Comparison of ENCODE assay signal across 10 cellular contexts in the genomic region with DNA sequence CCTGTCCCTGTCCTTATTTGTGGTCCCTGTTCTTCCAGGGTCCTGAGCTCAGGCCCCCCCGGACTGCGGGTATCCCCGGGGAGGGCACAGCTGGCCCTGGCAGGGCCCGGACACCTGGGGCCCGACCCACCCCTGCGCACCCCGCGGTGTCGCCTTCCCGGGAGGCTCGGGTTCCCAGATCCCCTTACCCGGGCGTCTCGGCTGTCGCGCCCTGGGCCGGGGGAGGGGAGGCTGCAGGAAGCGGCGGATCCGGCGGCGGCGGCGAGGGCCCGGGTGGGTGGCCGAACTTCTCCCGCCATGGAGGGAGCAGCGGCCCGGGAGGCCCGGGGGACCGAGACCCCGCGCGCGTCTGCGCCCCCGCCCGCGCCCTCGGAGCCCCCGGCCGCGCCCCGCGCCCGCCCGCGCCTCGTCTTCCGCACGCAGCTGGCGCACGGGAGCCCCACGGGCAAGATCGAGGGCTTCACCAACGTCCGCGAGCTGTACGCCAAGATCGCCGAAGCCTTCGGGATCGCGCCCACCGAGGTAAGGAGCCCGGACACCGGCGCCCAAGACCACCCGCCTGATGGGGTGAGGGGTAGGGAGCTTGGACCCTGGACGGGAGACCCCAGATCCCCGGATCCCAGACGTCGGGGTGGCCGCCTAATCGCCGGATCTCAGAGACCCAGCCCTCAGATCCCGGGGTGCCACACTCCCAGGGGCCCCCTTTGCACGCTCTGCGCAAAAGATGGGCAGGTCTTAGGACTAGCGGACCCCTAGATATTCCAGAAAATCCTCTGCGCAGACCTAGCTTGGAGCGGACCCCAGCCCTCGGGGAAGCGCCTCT. TPM values are rescaled to one million over a fixed set of nuclear protein-coding genes. Genes with fewer than 3 reads are reported as not detected.
DNase-seq lines count a peak whose midpoint lies in the region; ATAC-seq and TF ChIP-seq lines count a peak whose summit lies in the region.
"Had no signal": no experiment of that assay in that cellular context is flagged by ENCODE, and none has a peak within 500 bp of the region (broad histone marks: within the 10 kb centered on the region; RNA-seq: fewer than 3 reads in every experiment).

A gene with protein sequence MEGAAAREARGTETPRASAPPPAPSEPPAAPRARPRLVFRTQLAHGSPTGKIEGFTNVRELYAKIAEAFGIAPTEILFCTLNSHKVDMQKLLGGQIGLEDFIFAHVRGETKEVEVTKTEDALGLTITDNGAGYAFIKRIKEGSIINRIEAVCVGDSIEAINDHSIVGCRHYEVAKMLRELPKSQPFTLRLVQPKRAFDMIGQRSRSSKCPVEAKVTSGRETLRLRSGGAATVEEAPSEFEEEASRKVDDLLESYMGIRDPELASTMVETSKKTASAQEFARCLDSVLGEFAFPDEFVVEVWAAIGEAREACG (plus strand): TSS at position 178 of the 823 bp plus-strand sequence. CDS start 120 bp downstream, at position 298.

- intact Hi-C loops in left ventricle myocardium inferior (cut with micrococcal nuclease) (no loop called here), Right ventricle myocardium inferior (cut with DNase I) (loop anchor here (2.0 kb wide), 1 partner anchor 33 kb away; no protein-coding TSS in a partner anchor), mammary epithelial cell (cut with micrococcal nuclease) (no loop called here), vagina (cut with DNase I) (loop anchor here (2.0 kb wide), 1 partner anchor 33 kb away; no protein-coding TSS in a partner anchor)

- dilution Hi-C loops in mammary epithelial cell (cut with HindIII; ENCODE audit: low sequenced_read_pairs): no loop called here

- H2AFZ ChIP-seq in mammary epithelial cell (ENCODE audit: low read depth, low read length): peak within 1 kb of the TSS; percentile 15

- H4K20me1 ChIP-seq in mammary epithelial cell (ENCODE audit: insufficient read depth, low read length): no peaks in the 10 kb centered on the region

- H3K9me3 ChIP-seq in left ventricle myocardium inferior (replicated peaks) (no peaks in the 10 kb centered on the region), mammary epithelial cell (replicated peaks; ENCODE audit: insufficient read depth, low read length) (no peaks in the 10 kb centered on the region), vagina (no peaks in the 10 kb centered on the region)

- H3K9ac ChIP-seq in mammary epithelial cell (ENCODE audit: insufficient read depth, low read length): no peak within 1 kb of the TSS
- peak within 1 kb of the TSS; percentile 1 for H3K9ac ChIP-seq in mesendoderm (ENCODE audit: low read length)

- no peak within 1 kb of the TSS for H3K4ac ChIP-seq in mesendoderm (ENCODE audit: low read depth, low read length)

- H3K27ac ChIP-seq in left ventricle myocardium inferior (replicated peaks) (peak within 1 kb of the TSS; percentile 44), mammary epithelial cell (ENCODE audit: insufficient read depth, low read depth, low read length) (no peak within 1 kb of the TSS), mesendoderm (ENCODE audit: low read depth, low read length) (no peak within 1 kb of the TSS), vagina (no peak within 1 kb of the TSS)

- ATAC-seq in Right ventricle myocardium inferior (no peak), GM21529 (IDR thresholded peaks at IDR 0.05; ENCODE audit: unreplicated experiment) (no peak), HG03378 (IDR thresholded peaks at IDR 0.05; ENCODE audit: unreplicated experiment) (no peak)

- H3K4me1 ChIP-seq in left ventricle myocardium inferior (peaks cover 19% of the 10 kb centered on the region), mammary epithelial cell (ENCODE audit: insufficient read depth, low read length) (peaks cover 8% of the 10 kb centered on the region), mesendoderm (ENCODE audit: control insufficient read depth, low read depth, low read length) (no peaks in the 10 kb centered on the region), vagina (peaks cover 14% of the 10 kb centered on the region)

- H2BK15ac ChIP-seq in mesendoderm (replicated peaks; ENCODE audit: low read depth): no peak within 1 kb of the TSS

- H2BK120ac ChIP-seq in mesendoderm (ENCODE audit: low read depth, low read length): no peak within 1 kb of the TSS

- no peak within 1 kb of the TSS for H4K5ac ChIP-seq in mesendoderm (ENCODE audit: low read length)

- CTCF ChIA-PET in mammary epithelial cell (lab: Charles Lee; ENCODE audit: low non-redundant PET): interaction anchor here (0.6 kb wide), 1 partner anchor 40 kb away, joined by 3 read pairs; no protein-coding TSS in a partner anchor

- no peak within 1 kb of the TSS for H3K23ac ChIP-seq in mesendoderm (ENCODE audit: low read length)

- DNase-seq in left ventricle myocardium inferior: no peak
- DNase-seq in Right ventricle myocardium inferior (ENCODE audit: missing footprints): no peak
- no peak for DNase-seq in mammary epithelial cell
- DNase-seq in mesendoderm: no peak
- no peak for DNase-seq in vagina (ENCODE audit: extremely low spot score in 2 of 2)
- no peak for DNase-seq in cerebellum (ENCODE audit: low spot score)
- DNase-seq: SIG-M5; stimulated activated CD4-positive, alpha-beta T cell treated with anti-CD3 and anti-CD28 coated beads, Interleukin-1b, Interleukin-23, amount 100 ng/mL, for 48 hours had no signal

- no peaks in the 10 kb centered on the region for H3K79me1 ChIP-seq in mesendoderm (ENCODE audit: low read length)

- H3K4me2 ChIP-seq in mammary epithelial cell (ENCODE audit: insufficient read depth, low read depth, low read length): peak within 1 kb of the TSS; percentile 45
- H3K4me2 ChIP-seq in mesendoderm (ENCODE audit: low read length): no peak within 1 kb of the TSS

- TF ChIP-seq CTCF in left ventricle myocardium inferior (IDR thresholded peaks at IDR 0.05; ENCODE audit: borderline replicate concordance) (no peak), mammary epithelial cell (conservative IDR thresholded peaks at IDR 0.05 in 1 of 2, IDR thresholded peaks at IDR 0.05 in 1 of 2; ENCODE audit: extremely low read depth in 1 of 2, insufficient read depth in 1 of 2, low read depth in 1 of 2, low read length in 2 of 2) (no peak), vagina (IDR thresholded peaks at IDR 0.05) (no peak)

- H3K56ac ChIP-seq in mesendoderm (ENCODE audit: low read length): peak within 1 kb of the TSS; percentile 65

- in situ Hi-C loops in mammary epithelial cell (cut with MboI; ENCODE audit: low sequenced_read_pairs in 2 of 2): no loop called here

- no peak within 1 kb of the TSS for H2AK5ac ChIP-seq in mesendoderm (ENCODE audit: low read length)

- H3K4me3 ChIP-seq in left ventricle myocardium inferior (peak within 1 kb of the TSS; percentile 61), mammary epithelial cell (replicated peaks in 1 of 3; ENCODE audit: insufficient read depth in 1 of 3, low read depth in 2 of 3, low read length in 3 of 3) (no peak within 1 kb of the TSS), mesendoderm (ENCODE audit: low read length) (no peak within 1 kb of the TSS), vagina (peak within 1 kb of the TSS; percentile 31 to 50)

- 3% methylated on average over 15 of the region's 84 CpGs for WGBS in mammary epithelial cell (ENCODE audit: low coverage, missing lambda C conversion rate)
- no CpG with 5 or more reads among the region's 84 CpGs for WGBS in mesendoderm (ENCODE audit: extremely low coverage, insufficient coverage, low lambda C conversion rate)

- peaks cover 37% of the 10 kb centered on the region for H3K27me3 ChIP-seq in left ventricle myocardium inferior (ENCODE audit: low read depth)
- H3K27me3 ChIP-seq in mammary epithelial cell (ENCODE audit: insufficient read depth, low read length): peaks cover 13% of the 10 kb centered on the region
- peaks cover 5% of the 10 kb centered on the region for H3K27me3 ChIP-seq in mesendoderm (ENCODE audit: insufficient read depth, low read length, poor library complexity)
- H3K27me3 ChIP-seq in vagina: no peaks in the 10 kb centered on the region

- TF ChIP-seq POLR2A in vagina (IDR thresholded peaks at IDR 0.05): no peak

- BruUV-seq in mammary epithelial cell (replicated peaks; lab: Mats Ljungman, UMichigan): no TSS peak

- H3K36me3 ChIP-seq in left ventricle myocardium inferior (no peaks in the 10 kb centered on the region), mammary epithelial cell (ENCODE audit: insufficient read depth, low read length) (no peaks in the 10 kb centered on the region), mesendoderm (ENCODE audit: control insufficient read depth, insufficient read depth, low read length) (no peaks in the 10 kb centered on the region), vagina (no peaks in the 10 kb centered on the region)

- peak within 1 kb of the TSS; percentile 77 for H3K18ac ChIP-seq in mesendoderm (ENCODE audit: low read length)

- no peak within 1 kb of the TSS for H4K8ac ChIP-seq in mesendoderm (ENCODE audit: low read depth, low read length)

- H2BK5ac ChIP-seq in mesendoderm (ENCODE audit: low read length): no peak within 1 kb of the TSS

- H3K79me2 ChIP-seq in mammary epithelial cell (ENCODE audit: insufficient read depth, low read length) (no peaks in the 10 kb centered on the region), mesendoderm (ENCODE audit: control insufficient read depth, insufficient read depth, low read length) (no peaks in the 10 kb centered on the region)

RNA-seq across cellular contexts. Expression of the gene that starts here (rescaled TPM):
- 1.6 TPM for total RNA-seq in left ventricle myocardium inferior
- 2.7 TPM for total RNA-seq in Right ventricle myocardium inferior
- total RNA-seq in mammary epithelial cell: not detected
- polyA plus RNA-seq in mammary epithelial cell: 0.01 TPM
- not detected for polyA minus RNA-seq in mammary epithelial cell
- polyA plus RNA-seq in mesendoderm (2013, experiment 1 of 2): 0.49 TPM
- polyA plus RNA-seq in mesendoderm (2013, experiment 2 of 2): 0.53 TPM
- 0.25 TPM for total RNA-seq in vagina
- total RNA-seq in cerebellum: 0.09 TPM

Comparison
In these comparisons a context has a peak if more than half of its experiments do, and no peak if none do; other contexts are left out.
1. intact Hi-C loops: an anchor here in Right ventricle myocardium inferior (2.0 kb wide) and vagina (2.0 kb wide); none called in left ventricle myocardium inferior and mammary epithelial cell.
2. H3K4me3 ChIP-seq: peak in left ventricle myocardium inferior (single experiment) and vagina (2 of 2); none in mammary epithelial cell (0 of 3) and mesendoderm (single experiment).